Comparison of ENCODE assay signal across 1 cellular context in genomic region chr19:35544110-35544802, GRCh38.
TF ChIP-seq lines count a peak whose summit lies in the region.

No MANE protein-coding gene starts in this region.

TF ChIP-seq in endothelial cell of umbilical vein, 7 proteins besides CTCF, POLR2A, EP300 and RAD21:
- TF ChIP-seq EZH2 (IDR thresholded peaks at IDR 0.05; ENCODE audit: borderline replicate concordance, low read depth, low read length, severe bottlenecking) (no peak), MAX (IDR thresholded peaks at IDR 0.05; ENCODE audit: insufficient read depth, insufficient read length) (no peak), MYC (IDR thresholded peaks at IDR 0.05; ENCODE audit: low read depth, low read length) (no peak), GATA2 (IDR thresholded peaks at IDR 0.05; ENCODE audit: insufficient read depth, insufficient read length, low read depth, low read length) (no peak)
